31 cellular contexts compared by ENCODE assay signal in genomic region chr22:22461583-22461982, GRCh38. TPM values are rescaled to one million over a fixed set of nuclear protein-coding genes. Genes with fewer than 3 reads are reported as not detected.
"Had no signal": no experiment of that assay in that cellular context is flagged by ENCODE, and none has a peak within 500 bp of the region (broad histone marks: within the 10 kb centered on the region; RNA-seq: fewer than 3 reads in every experiment).

No MANE protein-coding gene starts in this region.

- H3K4me1 ChIP-seq: suprapubic skin, testis, thyroid gland, tibial artery, tibial nerve, upper lobe of left lung, upper lobe of right lung, uterus, vagina had no signal

- H3K4me3 ChIP-seq: stomach, suprapubic skin, testis, thoracic aorta, thyroid gland, tibial artery, tibial nerve, transverse colon, upper lobe of left lung, upper lobe of right lung, uterus, vagina had no signal

- H3K27ac ChIP-seq: stomach, suprapubic skin, testis, thoracic aorta, thyroid gland, tibial artery, tibial nerve, transverse colon, upper lobe of left lung, upper lobe of right lung, uterus, vagina had no signal

- H3K27me3 ChIP-seq: testis, thyroid gland, tibial nerve, upper lobe of left lung, uterus, vagina had no signal

- DNase-seq: stimulated activated CD4-positive, alpha-beta T cell treated with anti-CD3 and anti-CD28 coated beads, Interleukin-2, amount 100 ng/mL, for 48 hours; stimulated activated CD4-positive, alpha-beta T cell treated with anti-CD3 and anti-CD28 coated beads, Interleukin-4, amount 100 ng/mL, for 1 hour; stimulated activated CD4-positive, alpha-beta T cell treated with anti-CD3 and anti-CD28 coated beads, Interleukin-4, amount 100 ng/mL, for 24 hours; stimulated activated CD4-positive, alpha-beta T cell treated with anti-CD3 and anti-CD28 coated beads, Interleukin-4, amount 100 ng/mL, for 4 hours; stimulated activated CD8-positive, alpha-beta memory T cell treated with anti-CD3 and anti-CD28 coated beads, Interleukin-4, amount 100 ng/mL, for 48 hours; stimulated activated naive B cell treated with anti-CD40 and anti-IgM and Interleukin-4, amounts not matched to agents 10 μg/mL and 1 μg/mL and 100 μg/mL, for 72 hours; stimulated activated naive CD4-positive, alpha-beta T cell; stimulated activated naive CD4-positive, alpha-beta T cell treated with Interleukin-2 at 50 U/mL for 16 hours; stimulated activated naive CD8-positive, alpha-beta T cell treated with anti-CD3 and anti-CD28 coated beads, Interleukin-15, amount 100 ng/mL, for 72 hours; stimulated activated naive CD8-positive, alpha-beta T cell treated with anti-CD3 and anti-CD28 coated beads, Interleukin-15, Interleukin-2, amounts not matched to agents 100 U/mL and 50 U/mL, for 24 hours; stomach; substantia nigra; testis; thyroid gland; tibial artery; transverse colon; trophoblast cell; upper lobe of left lung; upper lobe of right lung; uterus had no signal

- FAIRE-seq: urothelium cell line had no signal

- H3K9me3 ChIP-seq: testis, thyroid gland had no signal

- H3K36me3 ChIP-seq: stomach, suprapubic skin, thoracic aorta, thyroid gland, tibial artery, tibial nerve, transverse colon, upper lobe of left lung, upper lobe of right lung, uterus, vagina had no signal

- ATAC-seq: stimulated activated effector memory CD8-positive, alpha-beta T cell treated with anti-CD3 and anti-CD28 coated beads, Interleukin-12 subunit alpha, Interleukin-12 subunit beta, amount 100 ng/mL, for 72 hours; stimulated activated memory B cell treated with anti-CD40 and anti-IgM and Interleukin-4, amounts not matched to agents 10 μg/mL and 1 μg/mL and 100 μg/mL, for 72 hours; stimulated activated naive B cell treated with anti-CD40 and anti-IgM and Interleukin-4, amounts not matched to agents 10 μg/mL and 1 μg/mL and 100 μg/mL, for 72 hours; stimulated activated naive CD8-positive, alpha-beta T cell treated with anti-CD3 and anti-CD28 coated beads, Interleukin-15, amount 100 ng/mL, for 72 hours; stimulated activated naive CD8-positive, alpha-beta T cell treated with anti-CD3 and anti-CD28 coated beads, Interleukin-15, Interleukin-2, amounts not matched to agents 100 U/mL and 50 U/mL, for 24 hours; upper lobe of right lung had no signal

RNA-seq across cellular contexts. Expression of gene ZNF280B, which starts 47.0 kb away (rescaled TPM):
- total RNA-seq: thoracic aorta had no signal

RNA-seq across cellular contexts. Expression of gene ZNF280A, which starts 58.5 kb away (rescaled TPM):
- total RNA-seq: stomach, subcutaneous adipose tissue, suprapubic skin, temporal lobe, thoracic aorta, thyroid gland, transverse colon, upper lobe of left lung, upper lobe of right lung, ureter, urinary bladder, uterus, vagina had no signal
- polyA plus RNA-seq: stomach, urinary bladder had no signal
